ENCODE assay signal across 20 cellular contexts in the genomic region with DNA sequence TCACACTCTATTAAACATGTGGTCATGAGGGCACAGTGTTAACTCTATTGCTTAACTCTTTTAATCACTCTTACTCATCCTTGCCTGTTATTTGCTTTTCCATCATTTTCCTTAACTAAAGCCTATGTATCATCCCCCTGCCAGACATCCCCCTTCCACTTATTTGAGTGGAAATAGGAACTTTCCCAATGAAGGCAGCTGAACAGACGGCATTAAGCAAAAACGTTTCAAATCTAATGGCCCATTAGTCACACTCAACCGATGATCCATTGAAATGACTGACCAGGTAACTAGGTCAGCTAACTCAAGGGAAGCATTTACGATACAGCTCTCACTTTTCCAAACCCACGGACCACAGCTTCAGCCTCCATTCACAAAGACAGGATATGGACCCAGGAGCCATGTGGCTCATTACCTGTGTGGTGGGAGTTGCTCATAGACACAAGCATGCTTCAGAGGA.
DNase-seq lines count a peak whose midpoint lies in the region; ATAC-seq, FAIRE-seq and TF ChIP-seq lines count a peak whose summit lies in the region.
"Had no signal": no experiment of that assay in that cellular context is flagged by ENCODE, and none has a peak within 500 bp of the region (broad histone marks: within the 10 kb centered on the region; RNA-seq: fewer than 3 reads in every experiment).

No MANE protein-coding gene starts in this region.

- peaks cover 1% of the 10 kb centered on the region for H3K27me3 ChIP-seq in mesendoderm (ENCODE audit: insufficient read depth, low read length, poor library complexity)
- H3K27me3 ChIP-seq: BLaER1, tibial nerve had no signal

- no peak overlapping the region for H3K9ac ChIP-seq in mesendoderm (ENCODE audit: low read length)
- H3K9ac ChIP-seq: BLaER1 had no signal

- H3K4ac ChIP-seq in mesendoderm (ENCODE audit: low read depth, low read length), result no peak overlapping the region

- no peaks in the 10 kb centered on the region for H3K4me1 ChIP-seq in mesendoderm (ENCODE audit: control insufficient read depth, low read depth, low read length)
- H3K4me1 ChIP-seq: tibial nerve had no signal

- H3K36me3 ChIP-seq in mesendoderm (ENCODE audit: control insufficient read depth, insufficient read depth, low read length), result no peaks in the 10 kb centered on the region
- H3K36me3 ChIP-seq: BLaER1, tibial nerve had no signal

- H2BK15ac ChIP-seq in mesendoderm (replicated peaks; ENCODE audit: low read depth), result no peak overlapping the region

- no peak overlapping the region for H3K27ac ChIP-seq in mesendoderm (ENCODE audit: low read depth, low read length)
- H3K27ac ChIP-seq: BLaER1, SK-N-MC, tibial nerve had no signal

- FAIRE-seq in H54 (lab: Jason Lieb, UNC) (peak; percentile 30), RCC 7860 (lab: Jason Lieb, UNC) (peak; percentile 82)

- TF ChIP-seq POLR2A in H54 (IDR thresholded peaks at IDR 0.05; ENCODE audit: low read depth, low read length), result no peak

- no peaks in the 10 kb centered on the region for H3K79me2 ChIP-seq in mesendoderm (ENCODE audit: control insufficient read depth, insufficient read depth, low read length)

- H3K18ac ChIP-seq in mesendoderm (ENCODE audit: low read length), result no peak overlapping the region

- H4K5ac ChIP-seq in mesendoderm (ENCODE audit: low read length), result peak overlapping the region; percentile 15

- H3K4me2 ChIP-seq in mesendoderm (ENCODE audit: low read length), result no peak overlapping the region
- H3K4me2 ChIP-seq: BLaER1 had no signal

- DNase-seq in H54 (ENCODE audit: insufficient read length, low spot score) (no peak), RCC 7860 (ENCODE audit: low spot score) (peak; percentile 77), fibroblast of gingiva (ENCODE audit: low read depth) (peak; percentile 9), mesendoderm (no peak), globus pallidus (ENCODE audit: low spot score) (no peak)
- DNase-seq: activated CD4-positive, alpha-beta T cell treated with anti-CD3 and anti-CD28 coated beads for 4 hours; activated effector memory CD4-positive, alpha-beta T cell treated with anti-CD3 and anti-CD28 coated beads, Interleukin-2, amount 50 U/mL, for 16 hours; aorta; endodermal cell; immature natural killer cell; NCI-H2029 treated with DMSO at 0.1 percent for 48 hours; OCI-M1; stimulated activated naive B cell treated with anti-CD40 and anti-IgM and Interleukin-4, amounts not matched to agents 10 μg/mL and 1 μg/mL and 100 μg/mL, for 72 hours; T1000 had no signal

- no peak overlapping the region for H3K4me3 ChIP-seq in mesendoderm (ENCODE audit: low read length)
- H3K4me3 ChIP-seq: BLaER1, SK-N-MC, tibial nerve had no signal

- no peak overlapping the region for H2BK5ac ChIP-seq in mesendoderm (ENCODE audit: low read length)

- ATAC-seq in GM18511 (IDR thresholded peaks at IDR 0.05; ENCODE audit: unreplicated experiment), result no peak
- no peak for ATAC-seq in GM19324 (IDR thresholded peaks at IDR 0.05; ENCODE audit: low FRiP score, unreplicated experiment)
- ATAC-seq in GM21619 (IDR thresholded peaks at IDR 0.05; ENCODE audit: unreplicated experiment), result no peak
- ATAC-seq: stimulated activated naive B cell treated with anti-CD40 and anti-IgM and Interleukin-4, amounts not matched to agents 10 μg/mL and 1 μg/mL and 100 μg/mL, for 72 hours had no signal

- H2BK120ac ChIP-seq in mesendoderm (ENCODE audit: low read depth, low read length), result no peak overlapping the region

- H2AK5ac ChIP-seq in mesendoderm (ENCODE audit: low read length), result no peak overlapping the region

- no peak overlapping the region for H3K23ac ChIP-seq in mesendoderm (ENCODE audit: low read length)

- WGBS in mesendoderm (ENCODE audit: extremely low coverage, insufficient coverage, low lambda C conversion rate), result no CpG with 5 or more reads among the region's 5 CpGs

- no peak overlapping the region for H4K8ac ChIP-seq in mesendoderm (ENCODE audit: low read depth, low read length)

- no peaks in the 10 kb centered on the region for H3K79me1 ChIP-seq in mesendoderm (ENCODE audit: low read length)

- no peak overlapping the region for H3K56ac ChIP-seq in mesendoderm (ENCODE audit: low read length)

Comparison
In these comparisons a context has a peak if more than half of its experiments do, and no peak if none do; other contexts are left out.
1. DNase-seq: peak in RCC 7860 (single experiment) and fibroblast of gingiva (single experiment); none in H54 (single experiment), mesendoderm (single experiment) and globus pallidus (single experiment).